9 cellular contexts compared by ENCODE assay signal in genomic region chr6:29552512-29553051, GRCh38. TPM values are rescaled to one million over a fixed set of nuclear protein-coding genes. Genes with fewer than 3 reads are reported as not detected.
DNase-seq lines count a peak whose midpoint lies in the region; ATAC-seq and TF ChIP-seq lines count a peak whose summit lies in the region.
"Had no signal": no experiment of that assay in that cellular context is flagged by ENCODE, and none has a peak within 500 bp of the region (broad histone marks: within the 10 kb centered on the region; RNA-seq: fewer than 3 reads in every experiment).

No MANE protein-coding gene starts in this region.

- CTCF ChIA-PET in AG04449 (lab: Yijun Ruan, JAX): no interaction called here

- POLR2A ChIA-PET in AG04449 (lab: Yijun Ruan, JAX): no interaction called here

- H2AFZ ChIP-seq in fibroblast of lung (ENCODE audit: low read length): no peak overlapping the region
- no peak overlapping the region for H2AFZ ChIP-seq in neural cell (ENCODE audit: low read depth, low read length)

- no peak overlapping the region for H3K4me3 ChIP-seq in AG04449 (ENCODE audit: low read depth, low read length)
- H3K4me3 ChIP-seq in fibroblast of lung (replicated peaks in 1 of 4; ENCODE audit: control extremely low read depth in 1 of 4, insufficient read depth in 1 of 4, low read depth in 3 of 4, low read length in 4 of 4): no peak overlapping the region
- peak overlapping the region; percentile 70 for H3K4me3 ChIP-seq in neural cell (ENCODE audit: low read length)
- H3K4me3 ChIP-seq in WERI-Rb-1 (ENCODE audit: low read depth, low read length): no peak overlapping the region

- H3K27ac ChIP-seq in fibroblast of lung (ENCODE audit: insufficient read depth, low read length): no peak overlapping the region
- no peak overlapping the region for H3K27ac ChIP-seq in neural cell (ENCODE audit: low read length)
- H3K27ac ChIP-seq in WERI-Rb-1: no peak overlapping the region

- peaks cover 17% of the 10 kb centered on the region for H3K27me3 ChIP-seq in fibroblast of lung (ENCODE audit: control insufficient read depth, insufficient read depth, low read length)
- peaks cover 52% of the 10 kb centered on the region for H3K27me3 ChIP-seq in neural cell (ENCODE audit: insufficient read depth, low read depth, low read length)
- H3K27me3 ChIP-seq in WERI-Rb-1 (ENCODE audit: insufficient read depth, low read depth, severe bottlenecking): peaks cover 96% of the 10 kb centered on the region

- peak; percentile 84 for ATAC-seq in GM18861 (IDR thresholded peaks at IDR 0.05; ENCODE audit: unreplicated experiment)
- peak; percentile 69 for ATAC-seq in HG03139 (IDR thresholded peaks at IDR 0.05; ENCODE audit: unreplicated experiment)

- H4K20me1 ChIP-seq in fibroblast of lung (ENCODE audit: control insufficient read depth, extremely low read depth, insufficient read depth, low read length) (no peaks in the 10 kb centered on the region), neural cell (ENCODE audit: insufficient read depth) (no peaks in the 10 kb centered on the region)

- DNase-seq in AG04449 (ENCODE audit: low read depth, low spot score) (peak; percentile 49), SW480 (ENCODE audit: low spot score) (peak; percentile 16), fibroblast of lung (ENCODE audit: low read depth in 2 of 2) (peak; percentile 53 to 81), WERI-Rb-1 (no peak), NCI-H748 treated with DMSO at 0.1 percent for 48 hours (lab: John Stamatoyannopoulos, UW) (no peak)

- H3K4me2 ChIP-seq in fibroblast of lung (ENCODE audit: extremely low read depth, insufficient read depth, low read length) (no peak overlapping the region), neural cell (ENCODE audit: low read length) (no peak overlapping the region)

- no peak for TF ChIP-seq RAD21 in neural cell (conservative IDR thresholded peaks at IDR 0.05)

- no peak for TF ChIP-seq EP300 in neural cell (conservative IDR thresholded peaks at IDR 0.05; ENCODE audit: poor library complexity, severe bottlenecking)

- H3K36me3 ChIP-seq in fibroblast of lung (ENCODE audit: control insufficient read depth, insufficient read depth, low read length) (no peaks in the 10 kb centered on the region), neural cell (ENCODE audit: insufficient read depth, low read length) (no peaks in the 10 kb centered on the region), WERI-Rb-1 (no peaks in the 10 kb centered on the region)

- H3K4me1 ChIP-seq in fibroblast of lung (ENCODE audit: control insufficient read depth, extremely low read depth, insufficient read depth, low read length): no peaks in the 10 kb centered on the region

- no peaks in the 10 kb centered on the region for H3K79me2 ChIP-seq in fibroblast of lung (ENCODE audit: control insufficient read depth, insufficient read depth, low read length)
- no peaks in the 10 kb centered on the region for H3K79me2 ChIP-seq in neural cell (replicated peaks; ENCODE audit: insufficient read depth, low read length)

- no peaks in the 10 kb centered on the region for H3K9me3 ChIP-seq in fibroblast of lung (ENCODE audit: control insufficient read depth, insufficient read depth, low read depth, low read length)
- H3K9me3 ChIP-seq in neural cell (ENCODE audit: low read length): no peaks in the 10 kb centered on the region
- peaks cover 25% of the 10 kb centered on the region for H3K9me3 ChIP-seq in WERI-Rb-1 (ENCODE audit: severe bottlenecking)

- H3K9ac ChIP-seq in fibroblast of lung (ENCODE audit: insufficient read depth, low read length) (no peak overlapping the region), neural cell (ENCODE audit: low read length) (no peak overlapping the region)

- H3F3A ChIP-seq in neural cell (ENCODE audit: insufficient read depth, low read length, poor library complexity, severe bottlenecking): no peaks in the 10 kb centered on the region

- TF ChIP-seq CTCF in AG04449 (IDR thresholded peaks at IDR 0.05; ENCODE audit: insufficient read depth, low read length, missing control alignments) (no peak), fibroblast of lung (conservative IDR thresholded peaks at IDR 0.05 in 1 of 2, IDR thresholded peaks at IDR 0.05 in 1 of 2; ENCODE audit: low read depth in 1 of 2, low read length in 2 of 2) (no peak), neural cell (IDR thresholded peaks at IDR 0.05; ENCODE audit: poor library complexity, severe bottlenecking) (no peak), WERI-Rb-1 (IDR thresholded peaks at IDR 0.05; ENCODE audit: low read depth, low read length) (no peak)

- H3K9me2 ChIP-seq in neural cell (ENCODE audit: insufficient read depth, low read length): no peaks in the 10 kb centered on the region

TF ChIP-seq in neural cell, 6 proteins besides CTCF, POLR2A, EP300 and RAD21:
- TF ChIP-seq EZH2 (IDR thresholded peaks at IDR 0.05; ENCODE audit: borderline replicate concordance, insufficient read depth, low read length, poor library complexity, severe bottlenecking) (no peak), MXI1 (conservative IDR thresholded peaks at IDR 0.05; ENCODE audit: poor library complexity, severe bottlenecking) (no peak), POLR2AphosphoS5 (IDR thresholded peaks at IDR 0.05) (no peak), TAF1 (IDR thresholded peaks at IDR 0.05; ENCODE audit: low read depth) (no peak), SMC3 (conservative IDR thresholded peaks at IDR 0.05; ENCODE audit: poor library complexity) (no peak)
- TF ChIP-seq, protein P1, sequence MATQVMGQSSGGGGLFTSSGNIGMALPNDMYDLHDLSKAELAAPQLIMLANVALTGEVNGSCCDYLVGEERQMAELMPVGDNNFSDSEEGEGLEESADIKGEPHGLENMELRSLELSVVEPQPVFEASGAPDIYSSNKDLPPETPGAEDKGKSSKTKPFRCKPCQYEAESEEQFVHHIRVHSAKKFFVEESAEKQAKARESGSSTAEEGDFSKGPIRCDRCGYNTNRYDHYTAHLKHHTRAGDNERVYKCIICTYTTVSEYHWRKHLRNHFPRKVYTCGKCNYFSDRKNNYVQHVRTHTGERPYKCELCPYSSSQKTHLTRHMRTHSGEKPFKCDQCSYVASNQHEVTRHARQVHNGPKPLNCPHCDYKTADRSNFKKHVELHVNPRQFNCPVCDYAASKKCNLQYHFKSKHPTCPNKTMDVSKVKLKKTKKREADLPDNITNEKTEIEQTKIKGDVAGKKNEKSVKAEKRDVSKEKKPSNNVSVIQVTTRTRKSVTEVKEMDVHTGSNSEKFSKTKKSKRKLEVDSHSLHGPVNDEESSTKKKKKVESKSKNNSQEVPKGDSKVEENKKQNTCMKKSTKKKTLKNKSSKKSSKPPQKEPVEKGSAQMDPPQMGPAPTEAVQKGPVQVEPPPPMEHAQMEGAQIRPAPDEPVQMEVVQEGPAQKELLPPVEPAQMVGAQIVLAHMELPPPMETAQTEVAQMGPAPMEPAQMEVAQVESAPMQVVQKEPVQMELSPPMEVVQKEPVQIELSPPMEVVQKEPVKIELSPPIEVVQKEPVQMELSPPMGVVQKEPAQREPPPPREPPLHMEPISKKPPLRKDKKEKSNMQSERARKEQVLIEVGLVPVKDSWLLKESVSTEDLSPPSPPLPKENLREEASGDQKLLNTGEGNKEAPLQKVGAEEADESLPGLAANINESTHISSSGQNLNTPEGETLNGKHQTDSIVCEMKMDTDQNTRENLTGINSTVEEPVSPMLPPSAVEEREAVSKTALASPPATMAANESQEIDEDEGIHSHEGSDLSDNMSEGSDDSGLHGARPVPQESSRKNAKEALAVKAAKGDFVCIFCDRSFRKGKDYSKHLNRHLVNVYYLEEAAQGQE (IDR thresholded peaks at IDR 0.05; ENCODE audit: borderline replicate concordance): no peak

RNA-seq across cellular contexts. Expression of gene UBD, which starts 7.0 kb away (rescaled TPM):
- not detected in 2 replicates for total RNA-seq in fibroblast of lung
- polyA plus RNA-seq in fibroblast of lung (0.06 TPM in 1 of 2 replicates, not detected in the other), neural cell (not detected in 2 replicates)
- not detected in 2 replicates for polyA plus RNA-seq in fibroblast of lung (2012)
- polyA minus RNA-seq in fibroblast of lung (ENCODE audit: low replicate concordance) (not detected in 2 replicates), neural cell (not detected in 2 replicates)

RNA-seq across cellular contexts. Expression of gene OR2H2, which starts 32.3 kb away (rescaled TPM):
- not detected in 2 replicates for total RNA-seq in fibroblast of lung
- not detected in 2 replicates for polyA plus RNA-seq in fibroblast of lung
- not detected in 2 replicates for polyA plus RNA-seq in fibroblast of lung (2012)
- polyA minus RNA-seq in fibroblast of lung (ENCODE audit: low replicate concordance): not detected in 2 replicates
- polyA plus RNA-seq in neural cell: not detected in 2 replicates
- polyA minus RNA-seq in neural cell: not detected in 2 replicates
- polyA plus RNA-seq: esophagus had no signal

Comparison
In these comparisons a context has a peak if more than half of its experiments do, and no peak if none do; other contexts are left out.
1. DNase-seq: peak in AG04449 (single experiment), SW480 (single experiment) and fibroblast of lung (2 of 2); none in WERI-Rb-1 (single experiment) and NCI-H748 treated with DMSO at 0.1 percent for 48 hours (single experiment).